Comparison of ENCODE assay signal across 15 cellular contexts in genomic region chr9:105438136-105438839, GRCh38. TPM values are rescaled to one million over a fixed set of nuclear protein-coding genes. Genes with fewer than 3 reads are reported as not detected.
DNase-seq lines count a peak whose midpoint lies in the region; ATAC-seq and TF ChIP-seq lines count a peak whose summit lies in the region.
"Had no signal": no experiment of that assay in that cellular context is flagged by ENCODE, and none has a peak within 500 bp of the region (broad histone marks: within the 10 kb centered on the region; RNA-seq: fewer than 3 reads in every experiment).

No MANE protein-coding gene starts in this region.

- no peak for TF ChIP-seq CTCF in fibroblast of pulmonary artery (IDR thresholded peaks at IDR 0.05; ENCODE audit: low read length, missing control alignments)

- no peak for ATAC-seq in GM21390 (IDR thresholded peaks at IDR 0.05; ENCODE audit: unreplicated experiment)
- ATAC-seq: mucosa of descending colon, T-cell had no signal

- DNase-seq in H4 (ENCODE audit: low spot score): peak; percentile 67
- DNase-seq in NCI-H82 (lab: John Stamatoyannopoulos, UW): peak; percentile 87
- peak; percentile 82 for DNase-seq in fibroblast of pulmonary artery (ENCODE audit: low read depth)
- peak; percentile 87 for DNase-seq in renal cortical epithelial cell (ENCODE audit: low read depth)
- no peak for DNase-seq in EL
- no peak for DNase-seq in activated CD4-positive, alpha-beta T cell treated with anti-CD3 and anti-CD28 coated beads for 48 hours
- DNase-seq: activated CD4-positive, alpha-beta T cell treated with anti-CD3 and anti-CD28 coated beads, Interleukin-2, amount 10 ng/mL, durations not matched to agents 7 days and 5 days; caudate nucleus; CD4-positive, alpha-beta memory T cell; mucosa of descending colon; NCI-H187; OCI-M1; substantia nigra; T-cell had no signal

- H3K4me3 ChIP-seq in fibroblast of pulmonary artery (replicated peaks; ENCODE audit: low read depth, low read length): no peak overlapping the region
- H3K4me3 ChIP-seq: mucosa of descending colon had no signal

RNA-seq across cellular contexts. Expression of gene FSD1L, which starts 9.5 kb away (rescaled TPM):
- total RNA-seq in H4 (2014; rRNA removed; shearing (Covaris generic)): 0.49 and 1.0 TPM in 2 replicates
- 9.4 and 12.1 TPM in 2 replicates for total RNA-seq in renal cortical epithelial cell

Comparison
In these comparisons a context has a peak if more than half of its experiments do, and no peak if none do; other contexts are left out.
1. DNase-seq: peak in H4 (single experiment), NCI-H82 (single experiment), fibroblast of pulmonary artery (single experiment) and renal cortical epithelial cell (single experiment); none in EL (single experiment) and activated CD4-positive, alpha-beta T cell treated with anti-CD3 and anti-CD28 coated beads for 48 hours (single experiment).